9 cellular contexts compared by ENCODE assay signal in the genomic region with DNA sequence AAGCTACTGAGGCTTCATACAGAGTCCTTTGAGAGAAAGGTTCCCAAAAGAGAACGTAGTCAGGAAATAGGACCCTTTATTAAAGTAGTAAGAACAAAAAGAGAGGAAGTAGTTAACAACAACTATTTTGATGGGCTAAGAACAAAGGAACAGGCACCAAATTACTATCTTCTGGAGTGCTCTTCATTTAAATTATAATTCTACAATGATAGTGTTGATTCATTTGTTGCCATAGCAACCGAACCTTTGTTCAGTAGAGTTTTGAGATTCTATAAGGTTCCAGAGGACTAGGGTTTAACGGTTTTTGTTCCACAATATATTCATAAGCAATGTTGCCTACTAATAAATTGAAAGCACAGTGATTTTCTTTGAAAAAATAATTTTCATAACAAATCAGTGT.
DNase-seq lines count a peak whose midpoint lies in the region; TF ChIP-seq lines count a peak whose summit lies in the region.
"Had no signal": no experiment of that assay in that cellular context is flagged by ENCODE, and none has a peak within 500 bp of the region (broad histone marks: within the 10 kb centered on the region; RNA-seq: fewer than 3 reads in every experiment).

No MANE protein-coding gene starts in this region.

- H2AFZ ChIP-seq in GM23248 (peak overlapping the region; percentile 67), osteoblast (ENCODE audit: low read length) (peak overlapping the region; percentile 16)

- H3K9me3 ChIP-seq in GM23248 (ENCODE audit: low read depth) (no peaks in the 10 kb centered on the region), osteoblast (ENCODE audit: low read depth, low read length) (no peaks in the 10 kb centered on the region)
- H3K9me3 ChIP-seq: transverse colon had no signal

- H3K36me3 Mint-ChIP-seq in brain: no peaks in the 10 kb centered on the region

- in situ Hi-C loops in GM23248 (cut with MboI): no loop called here

- TF ChIP-seq CTCF in brain (conservative IDR thresholded peaks at IDR 0.05) (no peak), osteoblast (IDR thresholded peaks at IDR 0.05; ENCODE audit: extremely low read depth, low read depth, low read length) (no peak)

- peak overlapping the region; percentile 20; the same call in 1 of the 2 replicates for H3K4me3 ChIP-seq in GM23248
- H3K4me3 ChIP-seq in osteoblast (ENCODE audit: insufficient read depth, low read length): no peak overlapping the region
- H3K4me3 ChIP-seq: transverse colon had no signal

- H3K36me3 ChIP-seq in GM23248 (ENCODE audit: low read depth) (no peaks in the 10 kb centered on the region), osteoblast (ENCODE audit: insufficient read depth, low read length) (no peaks in the 10 kb centered on the region)
- H3K36me3 ChIP-seq: transverse colon had no signal

- WGBS in GM23248 (ENCODE audit: low coverage in 1 of 2, low lambda C conversion rate in 2 of 2, missing lambda C conversion rate in 2 of 2), 2 experiments: 54 to 63% methylated on average over 3 of the region's 3 CpGs

- no peaks in the 10 kb centered on the region for H3K9me3 Mint-ChIP-seq in brain
- H3K9me3 Mint-ChIP-seq: activated T-cell treated with anti-CD3 and anti-CD28 coated beads, Interleukin-2, amount 50 U/mL, for 24 hours had no signal

- H4K20me1 ChIP-seq in GM23248 (ENCODE audit: insufficient read depth): no peaks in the 10 kb centered on the region
- no peaks in the 10 kb centered on the region for H4K20me1 ChIP-seq in osteoblast (ENCODE audit: insufficient read depth, low read length)

- H3K9ac ChIP-seq in GM23248: peak overlapping the region; percentile 78

- peaks cover 30% of the 10 kb centered on the region for H3K4me1 Mint-ChIP-seq in brain

- H3K27me3 ChIP-seq in GM23248 (replicated peaks; ENCODE audit: insufficient read depth) (no peaks in the 10 kb centered on the region), osteoblast (ENCODE audit: insufficient read depth, low read length) (no peaks in the 10 kb centered on the region)
- H3K27me3 ChIP-seq: transverse colon had no signal

- peak overlapping the region; percentile 78 for H3K4me2 ChIP-seq in GM23248 (ENCODE audit: unreplicated experiment)
- peak overlapping the region; percentile 43 for H3K4me2 ChIP-seq in osteoblast (ENCODE audit: insufficient read depth, low read length)

- peak overlapping the region; percentile 63 to 81 (median 74) for H3K27ac Mint-ChIP-seq in brain
- H3K27ac Mint-ChIP-seq: activated T-cell treated with anti-CD3 and anti-CD28 coated beads, Interleukin-2, amount 50 U/mL, for 24 hours had no signal

- no peaks in the 10 kb centered on the region for H3K9me2 ChIP-seq in GM23248 (ENCODE audit: insufficient read depth)

- peaks cover 44% of the 10 kb centered on the region for H3F3A ChIP-seq in GM23248 (ENCODE audit: insufficient read depth)

- H3K4me3 Mint-ChIP-seq in brain: peak overlapping the region in 1 of 5 experiments; percentile 61
- H3K4me3 Mint-ChIP-seq: activated T-cell treated with anti-CD3 and anti-CD28 coated beads, Interleukin-2, amount 50 U/mL, for 24 hours had no signal

- no peaks in the 10 kb centered on the region for H3K27me3 Mint-ChIP-seq in brain
- H3K27me3 Mint-ChIP-seq: activated T-cell treated with anti-CD3 and anti-CD28 coated beads, Interleukin-2, amount 50 U/mL, for 24 hours had no signal

- peaks cover 8% of the 10 kb centered on the region; the same call in 1 of the 2 replicates for H3K79me2 ChIP-seq in GM23248 (ENCODE audit: insufficient read depth)
- H3K79me2 ChIP-seq in osteoblast (ENCODE audit: insufficient read depth, low read length): no peaks in the 10 kb centered on the region

- peaks cover 46% of the 10 kb centered on the region for H3K4me1 ChIP-seq in GM23248 (ENCODE audit: insufficient read depth)
- H3K4me1 ChIP-seq in osteoblast (ENCODE audit: insufficient read depth, low read length): peaks cover 42% of the 10 kb centered on the region

- H3K27ac ChIP-seq in GM23248 (peak overlapping the region; percentile 97), osteoblast (ENCODE audit: low read depth, low read length) (peak overlapping the region; percentile 78)

- DNase-seq in GM23248: peak; percentile 44
- peak; percentile 45 for DNase-seq in NCI-H1105 (lab: John Stamatoyannopoulos, UW)
- DNase-seq in osteoblast (ENCODE audit: insufficient read length, low spot score, missing footprints): no peak
- DNase-seq in activated T-cell treated with anti-CD3 and anti-CD28 coated beads, Interleukin-2, amount 50 U/mL, for 1 hour: no peak
- DNase-seq in HPDE6-E6E7 (ENCODE audit: extremely low spot score): no peak
- no peak for DNase-seq in central memory CD4-positive, alpha-beta T cell
- DNase-seq: activated T-cell treated with anti-CD3 and anti-CD28 coated beads, Interleukin-2, amount 50 U/mL, for 24 hours; transverse colon had no signal

Comparison
In these comparisons a context has a peak if more than half of its experiments do, and no peak if none do; other contexts are left out.
1. DNase-seq: peak in GM23248 (single experiment) and NCI-H1105 (single experiment); none in osteoblast (single experiment), activated T-cell treated with anti-CD3 and anti-CD28 coated beads, Interleukin-2, amount 50 U/mL, for 1 hour (single experiment), HPDE6-E6E7 (single experiment) and central memory CD4-positive, alpha-beta T cell (single experiment).